1 cellular context compared by ENCODE assay signal in the genomic region with DNA sequence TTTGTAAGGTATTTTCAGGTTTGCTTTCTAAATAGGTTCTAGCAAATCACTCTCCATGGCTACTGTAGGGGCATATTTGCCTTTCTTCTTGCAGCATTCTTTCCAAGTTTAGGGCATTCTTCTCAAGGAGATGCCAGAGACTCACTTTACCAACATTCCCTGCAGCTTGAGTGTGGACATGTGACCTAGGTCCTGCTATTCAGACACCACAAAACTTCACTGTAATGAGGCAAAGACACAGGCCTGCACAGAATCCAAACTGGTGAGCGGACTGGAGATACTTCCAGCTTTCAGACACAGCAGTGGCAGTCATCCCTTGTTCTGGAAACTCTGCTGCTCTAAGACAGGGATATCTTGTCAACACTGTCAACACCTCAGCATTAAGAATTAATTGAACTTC.
TF ChIP-seq lines count a peak whose summit lies in the region.

No MANE protein-coding gene starts in this region.

TF ChIP-seq in IMR-90, 13 proteins besides CTCF, POLR2A, EP300 and RAD21 (continued from another document):
- TF ChIP-seq, protein P1, sequence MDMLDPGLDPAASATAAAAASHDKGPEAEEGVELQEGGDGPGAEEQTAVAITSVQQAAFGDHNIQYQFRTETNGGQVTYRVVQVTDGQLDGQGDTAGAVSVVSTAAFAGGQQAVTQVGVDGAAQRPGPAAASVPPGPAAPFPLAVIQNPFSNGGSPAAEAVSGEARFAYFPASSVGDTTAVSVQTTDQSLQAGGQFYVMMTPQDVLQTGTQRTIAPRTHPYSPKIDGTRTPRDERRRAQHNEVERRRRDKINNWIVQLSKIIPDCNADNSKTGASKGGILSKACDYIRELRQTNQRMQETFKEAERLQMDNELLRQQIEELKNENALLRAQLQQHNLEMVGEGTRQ (IDR thresholded peaks at IDR 0.05; ENCODE audit: low read depth, low read length): peak; percentile 39; the same call in 1 of the 2 replicates
